2 cellular contexts compared by ENCODE assay signal in the genomic region with DNA sequence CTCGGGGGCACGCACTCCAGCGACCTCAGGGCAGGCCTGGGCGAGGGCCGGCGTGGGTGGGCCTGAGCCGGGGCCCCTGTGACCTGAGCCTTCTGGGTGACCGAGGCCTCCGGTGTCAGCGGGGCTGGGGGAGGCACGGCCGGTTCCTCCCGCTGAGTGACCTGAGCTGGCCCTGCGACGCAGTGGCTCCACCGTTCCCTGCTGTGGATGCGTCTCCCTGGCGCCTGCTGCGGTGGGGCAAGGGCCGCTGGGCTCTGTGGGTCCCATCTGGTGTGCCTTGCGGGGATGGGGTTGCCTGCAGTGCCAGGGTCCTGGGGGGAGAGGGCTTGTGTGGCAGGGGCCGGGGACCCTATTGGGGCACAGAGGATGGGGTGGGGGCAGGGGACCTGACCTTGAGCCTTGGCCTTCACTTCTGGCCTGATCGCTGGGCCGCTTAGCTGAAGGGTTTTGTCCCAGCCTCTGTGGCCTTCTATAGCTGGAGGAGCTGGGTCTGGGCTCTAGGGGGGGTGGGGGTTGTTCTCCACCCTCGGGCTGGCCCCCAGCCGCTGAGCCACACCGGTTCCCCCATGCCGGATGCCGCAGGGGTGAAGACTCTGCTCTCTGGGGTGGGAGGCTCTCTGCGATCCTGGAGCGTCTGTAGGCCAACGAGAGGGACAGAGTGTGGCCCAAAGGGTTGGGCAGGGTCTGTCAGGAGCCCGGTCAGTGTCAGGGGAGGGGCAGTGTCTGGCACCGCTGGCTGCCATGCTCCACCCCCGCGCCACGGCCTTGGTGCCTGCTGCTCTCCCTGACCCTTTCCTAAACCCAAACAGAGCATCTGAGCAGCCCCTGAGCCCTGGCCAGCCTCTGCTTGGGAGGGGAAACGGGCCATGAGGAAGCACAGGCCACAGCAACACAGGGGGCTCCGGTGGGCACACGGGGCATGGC.
TF ChIP-seq lines count a peak whose summit lies in the region.

No MANE protein-coding gene starts in this region.

TF ChIP-seq in SK-N-SH, 30 proteins besides CTCF, POLR2A, EP300 and RAD21 (continued from another document):
- TF ChIP-seq MEF2A (IDR thresholded peaks at IDR 0.05; ENCODE audit: borderline replicate concordance, low read depth) = no peak

TF ChIP-seq in WTC11, 78 proteins besides CTCF, POLR2A, EP300 and RAD21 (continued from another document):
- no peak for TF ChIP-seq AR (CRISPR knock-in tag; IDR thresholded peaks at IDR 0.05)
- TF ChIP-seq TCF7 (CRISPR knock-in tag; IDR thresholded peaks at IDR 0.05; ENCODE audit: low read depth) = no peak
- TF ChIP-seq ETV6 (CRISPR knock-in tag; IDR thresholded peaks at IDR 0.05) = no peak
- TF ChIP-seq CDX4 (CRISPR knock-in tag; IDR thresholded peaks at IDR 0.05; ENCODE audit: borderline replicate concordance) = no peak
